11 cellular contexts compared by ENCODE assay signal in genomic region chr18:11728247-11728646, GRCh38. TPM values are rescaled to one million over a fixed set of nuclear protein-coding genes. Genes with fewer than 3 reads are reported as not detected.
DNase-seq lines count a peak whose midpoint lies in the region; ATAC-seq and TF ChIP-seq lines count a peak whose summit lies in the region.
"Had no signal": no experiment of that assay in that cellular context is flagged by ENCODE, and none has a peak within 500 bp of the region (broad histone marks: within the 10 kb centered on the region; RNA-seq: fewer than 3 reads in every experiment).

No MANE protein-coding gene starts in this region.

- H3K4me1 Mint-ChIP-seq in chondrocyte (ENCODE audit: low read depth) = peaks cover 7% of the 10 kb centered on the region
- peaks cover 4% of the 10 kb centered on the region for H3K4me1 Mint-ChIP-seq in type B pancreatic cell (ENCODE audit: unreplicated experiment)

- H3K27me3 ChIP-seq in cardiac muscle cell (no peaks in the 10 kb centered on the region), upper lobe of left lung (no peaks in the 10 kb centered on the region)

- no peak overlapping the region for H3K4me3 Mint-ChIP-seq in chondrocyte (ENCODE audit: unreplicated experiment)
- no peak overlapping the region for H3K4me3 Mint-ChIP-seq in type B pancreatic cell
- H3K4me3 Mint-ChIP-seq: dendritic cell treated with granulocyte-macrophage colony-stimulating factor and Interleukin-4, amounts not matched to agents 40 ng/mL and 50 ng/mL, for 4 days; stimulated activated memory B cell treated with anti-CD40 and anti-IgM and Interleukin-4, amounts not matched to agents 10 μg/mL and 1 μg/mL and 100 μg/mL, for 72 hours had no signal

- peak; percentile 27 for TF ChIP-seq CTCF in cardiac muscle cell (IDR thresholded peaks at IDR 0.05; ENCODE audit: low read depth, low read length)
- peak; percentile 65 for TF ChIP-seq CTCF in chondrocyte (IDR thresholded peaks at IDR 0.05)
- peak; percentile 38 for TF ChIP-seq CTCF in type B pancreatic cell (conservative IDR thresholded peaks at IDR 0.05)
- TF ChIP-seq CTCF in upper lobe of left lung (IDR thresholded peaks at IDR 0.05) = no peak

- no peak for TF ChIP-seq POLR2A in upper lobe of left lung (IDR thresholded peaks at IDR 0.05)

- peaks cover 28% of the 10 kb centered on the region for H3K27me3 Mint-ChIP-seq in chondrocyte (ENCODE audit: low read depth)
- H3K27me3 Mint-ChIP-seq in type B pancreatic cell = peaks cover 19% of the 10 kb centered on the region

- H3K27ac ChIP-seq in cardiac muscle cell = no peak overlapping the region
- no peak overlapping the region for H3K27ac ChIP-seq in upper lobe of left lung

- peaks cover 1% of the 10 kb centered on the region for H3K36me3 Mint-ChIP-seq in chondrocyte (ENCODE audit: low read depth)
- H3K36me3 Mint-ChIP-seq in type B pancreatic cell = no peaks in the 10 kb centered on the region
- H3K36me3 Mint-ChIP-seq: stimulated activated memory B cell treated with anti-CD40 and anti-IgM and Interleukin-4, amounts not matched to agents 10 μg/mL and 1 μg/mL and 100 μg/mL, for 72 hours had no signal

- H3K4me3 ChIP-seq in cardiac muscle cell (no peak overlapping the region), upper lobe of left lung (no peak overlapping the region)

- TF ChIP-seq EP300 in upper lobe of left lung (IDR thresholded peaks at IDR 0.05) = no peak

- WGBS in upper lobe of left lung, 2 donors = 32 to 50% methylated on average over 1 of the region's 1 CpG

- H3K36me3 ChIP-seq in cardiac muscle cell = no peaks in the 10 kb centered on the region
- no peaks in the 10 kb centered on the region for H3K36me3 ChIP-seq in upper lobe of left lung

- no peaks in the 10 kb centered on the region for H3K9me3 ChIP-seq in cardiac muscle cell (ENCODE audit: low read depth)
- no peaks in the 10 kb centered on the region for H3K9me3 ChIP-seq in upper lobe of left lung

- DNase-seq in cardiac muscle cell (ENCODE audit: low read depth in 1 of 2, low spot score in 1 of 2) (peak; percentile 42 to 51), cardiac septum (ENCODE audit: low spot score) (no peak), NCI-H460 (ENCODE audit: extremely low read depth, low read depth) (peak; percentile 24), chondrocyte (ENCODE audit: low spot score) (no peak), type B pancreatic cell (ENCODE audit: extremely low spot score, unreplicated experiment) (no peak), upper lobe of left lung (no peak), HCEC 1CT (no peak)
- DNase-seq: islet precursor cell had no signal

- ATAC-seq in upper lobe of left lung (ENCODE audit: low FRiP score in 2 of 2) = no peak
- no peak for ATAC-seq in HG03196 (IDR thresholded peaks at IDR 0.05; ENCODE audit: unreplicated experiment)
- ATAC-seq: stimulated activated memory B cell treated with anti-CD40 and anti-IgM and Interleukin-4, amounts not matched to agents 10 μg/mL and 1 μg/mL and 100 μg/mL, for 72 hours had no signal

- H3K9me3 Mint-ChIP-seq in chondrocyte (ENCODE audit: low read depth) (peaks cover 3% of the 10 kb centered on the region), type B pancreatic cell (peaks cover 4% of the 10 kb centered on the region)
- H3K9me3 Mint-ChIP-seq: dendritic cell treated with granulocyte-macrophage colony-stimulating factor and Interleukin-4, amounts not matched to agents 40 ng/mL and 50 ng/mL, for 4 days had no signal

- H3K27ac Mint-ChIP-seq in chondrocyte (ENCODE audit: unreplicated experiment) = no peak overlapping the region
- H3K27ac Mint-ChIP-seq in type B pancreatic cell = no peak overlapping the region
- H3K27ac Mint-ChIP-seq: dendritic cell treated with granulocyte-macrophage colony-stimulating factor and Interleukin-4, amounts not matched to agents 40 ng/mL and 50 ng/mL, for 4 days; stimulated activated memory B cell treated with anti-CD40 and anti-IgM and Interleukin-4, amounts not matched to agents 10 μg/mL and 1 μg/mL and 100 μg/mL, for 72 hours had no signal

- no peaks in the 10 kb centered on the region for H3K4me1 ChIP-seq in cardiac muscle cell (ENCODE audit: low read depth)
- peaks cover 0 to 3% (median 3%) of the 10 kb centered on the region in 4 donors for H3K4me1 ChIP-seq in upper lobe of left lung

- intact Hi-C loops in cardiac septum (cut with DNase I) = no loop called here

RNA-seq across cellular contexts. Expression of gene GNAL, which starts 39.2 kb away (rescaled TPM):
- total RNA-seq in cardiac muscle cell (10.4 and 13.3 TPM in 2 replicates), cardiac septum (1.1 TPM), chondrocyte (1.3 to 5.9 TPM (median 5.8 TPM) in 3 replicates), type B pancreatic cell (ENCODE audit: low replicate concordance) (8.3 and 12.9 TPM in 2 replicates), upper lobe of left lung (1 to 10 TPM in 5 of 6 donors, under 1 TPM in 1; 1.00 to 6.7 (median 3.5) TPM)
- polyA plus RNA-seq in cardiac muscle cell = 9.3 and 10.6 TPM in 2 replicates
- total RNA-seq in NCI-H460 (2014; rRNA removed; shearing (Covaris generic)) = 8.6 TPM in 2 replicates
- polyA plus RNA-seq in NCI-H460 (2014; cell fraction: nucleus; rRNA removed) = 2.3 and 2.4 TPM in 2 replicates

Comparison
In these comparisons a context has a peak if more than half of its experiments do, and no peak if none do; other contexts are left out.
1. DNase-seq: peak in cardiac muscle cell (2 of 2) and NCI-H460 (single experiment); none in cardiac septum (single experiment), chondrocyte (single experiment), type B pancreatic cell (single experiment), upper lobe of left lung (0 of 2) and HCEC 1CT (single experiment).
2. CTCF ChIP-seq: peak in cardiac muscle cell (single experiment), chondrocyte (single experiment) and type B pancreatic cell (single experiment); none in upper lobe of left lung (0 of 6).